ENCODE assay signal across 8 cellular contexts in genomic region chr16:58684001-58684353, GRCh38. TPM values are rescaled to one million over a fixed set of nuclear protein-coding genes. Genes with fewer than 3 reads are reported as not detected.
A peak's percentile ranks its signal among the peaks of the same experiment; 100 is the strongest.
DNase-seq lines count a peak whose midpoint lies in the region; ATAC-seq lines count a peak whose summit lies in the region.

No MANE protein-coding gene starts in this region.

- ATAC-seq in GM19025 (IDR thresholded peaks at IDR 0.05; ENCODE audit: low read depth, unreplicated experiment) (peak; percentile 5), HG03196 (IDR thresholded peaks at IDR 0.05; ENCODE audit: unreplicated experiment) (no peak), HG02885 (IDR thresholded peaks at IDR 0.05; ENCODE audit: poor library complexity, unreplicated experiment) (no peak), HG03342 (IDR thresholded peaks at IDR 0.05; ENCODE audit: unreplicated experiment) (no peak)

- H3K27ac ChIP-seq in mesodermal cell (ENCODE audit: low read depth, low read length, severe bottlenecking) = peak overlapping the region; percentile 72

- no peaks in the 10 kb centered on the region for H3K9me3 ChIP-seq in mesodermal cell (ENCODE audit: control insufficient read depth, low read length)

- H3K36me3 Mint-ChIP-seq in dendritic cell treated with granulocyte-macrophage colony-stimulating factor and Interleukin-4, amounts not matched to agents 40 ng/mL and 50 ng/mL, for 4 days (ENCODE audit: low read depth) = peaks cover 56% of the 10 kb centered on the region

- peak overlapping the region; percentile 84 for H3K4me3 Mint-ChIP-seq in dendritic cell treated with granulocyte-macrophage colony-stimulating factor and Interleukin-4, amounts not matched to agents 40 ng/mL and 50 ng/mL, for 4 days

- WGBS in mesodermal cell (ENCODE audit: insufficient coverage in 2 of 2), 2 experiments = 40 to 42% methylated on average over 3 of the region's 3 CpGs

- peak overlapping the region; percentile 88 for H3K27ac Mint-ChIP-seq in dendritic cell treated with granulocyte-macrophage colony-stimulating factor and Interleukin-4, amounts not matched to agents 40 ng/mL and 50 ng/mL, for 4 days

- DNase-seq in MV-4-11 (lab: John Stamatoyannopoulos, UW) (peak; percentile 29), NCI-H2171 treated with DMSO at 0.1 percent for 48 hours (lab: John Stamatoyannopoulos, UW) (no peak)

- no peaks in the 10 kb centered on the region for H3K27me3 Mint-ChIP-seq in dendritic cell treated with granulocyte-macrophage colony-stimulating factor and Interleukin-4, amounts not matched to agents 40 ng/mL and 50 ng/mL, for 4 days

- H3K36me3 ChIP-seq in mesodermal cell (ENCODE audit: control insufficient read depth, insufficient read depth, low read length) = peaks cover 19% of the 10 kb centered on the region

- intact Hi-C loops in dendritic cell treated with granulocyte-macrophage colony-stimulating factor and Interleukin-4, amounts not matched to agents 40 ng/mL and 50 ng/mL, for 4 days (cut with micrococcal nuclease) = loop anchor here (5.0 kb wide), 2 partner anchors 48 to 73 kb away; partner anchors contain the start of gene GOT2

- peaks cover 6% of the 10 kb centered on the region for H3K4me1 ChIP-seq in mesodermal cell (ENCODE audit: control insufficient read depth, insufficient read depth, low read length, poor library complexity, severe bottlenecking)

- H3K4me3 ChIP-seq in mesodermal cell (ENCODE audit: extremely low read depth, insufficient read depth, low read length, poor library complexity, severe bottlenecking) = peak overlapping the region; percentile 87

- H3K4me1 Mint-ChIP-seq in dendritic cell treated with granulocyte-macrophage colony-stimulating factor and Interleukin-4, amounts not matched to agents 40 ng/mL and 50 ng/mL, for 4 days (ENCODE audit: low read depth) = peaks cover 45% of the 10 kb centered on the region

- H3K9me3 Mint-ChIP-seq in dendritic cell treated with granulocyte-macrophage colony-stimulating factor and Interleukin-4, amounts not matched to agents 40 ng/mL and 50 ng/mL, for 4 days = no peaks in the 10 kb centered on the region

RNA-seq across cellular contexts. Expression of gene SLC38A7, which starts 0.6 kb away (rescaled TPM):
- polyA plus RNA-seq in mesodermal cell (2013, experiment 1 of 2) = 17.7 TPM
- polyA plus RNA-seq in mesodermal cell (2013, experiment 2 of 2) = 16.5 TPM

RNA-seq across cellular contexts. Expression of gene GOT2, which starts 50.1 kb away (rescaled TPM):
- 105 TPM for polyA plus RNA-seq in mesodermal cell (2013, experiment 1 of 2)
- 94.4 TPM for polyA plus RNA-seq in mesodermal cell (2013, experiment 2 of 2)

RNA-seq across cellular contexts. Expression of gene CNOT1, which starts 54.4 kb away (rescaled TPM):
- polyA plus RNA-seq in mesodermal cell (2013, experiment 1 of 2) = 187 TPM
- polyA plus RNA-seq in mesodermal cell (2013, experiment 2 of 2) = 159 TPM
